Comparison of ENCODE assay signal across 27 cellular contexts in genomic region chr17:65712383-65713267, GRCh38.
A peak's percentile ranks its signal among the peaks of the same experiment; 100 is the strongest.
DNase-seq lines count a peak whose midpoint lies in the region; ATAC-seq, FAIRE-seq and TF ChIP-seq lines count a peak whose summit lies in the region.
"Had no signal": no experiment of that assay in that cellular context is flagged by ENCODE, and none has a peak within 500 bp of the region (broad histone marks: within the 10 kb centered on the region; RNA-seq: fewer than 3 reads in every experiment).

No MANE protein-coding gene starts in this region.

- TF ChIP-seq POLR2A in uterus (IDR thresholded peaks at IDR 0.05) = no peak

- intact Hi-C loops in uterus (cut with DNase I; ENCODE audit: low total_unique reads) = no loop called here

- no peak for ATAC-seq in stimulated activated effector memory CD8-positive, alpha-beta T cell treated with anti-CD3 and anti-CD28 coated beads, Interleukin-12 subunit alpha, Interleukin-12 subunit beta, amount 100 ng/mL, for 72 hours
- ATAC-seq: effector memory CD8-positive, alpha-beta T cell; Right ventricle myocardium inferior had no signal

- H3K4me3 Mint-ChIP-seq in brain = peak overlapping the region in 1 of 5 experiments; percentile 20
- H3K4me3 Mint-ChIP-seq in stimulated activated effector memory CD8-positive, alpha-beta T cell treated with anti-CD3 and anti-CD28 coated beads, Interleukin-12 subunit alpha, Interleukin-12 subunit beta, amount 100 ng/mL, for 72 hours = no peak overlapping the region
- H3K4me3 Mint-ChIP-seq: memory B cell had no signal

- H3K36me3 ChIP-seq in muscle layer of colon (ENCODE audit: insufficient read depth, low read length) (no peaks in the 10 kb centered on the region), uterus (no peaks in the 10 kb centered on the region)
- H3K36me3 ChIP-seq: ovary, right lobe of liver had no signal

- peak overlapping the region in 1 of 2 donors; percentile 21 for H3K4me3 ChIP-seq in muscle layer of colon (ENCODE audit: low read depth in 1 of 2, low read length in 2 of 2)
- H3K4me3 ChIP-seq in uterus = peak overlapping the region in 1 of 2 donors; percentile 7
- H3K4me3 ChIP-seq: ovary, right lobe of liver had no signal

- no peaks in the 10 kb centered on the region for H3K27me3 ChIP-seq in muscle layer of colon (ENCODE audit: control insufficient read depth in 1 of 2, insufficient read depth in 2 of 2, low read length in 2 of 2)
- no peaks in the 10 kb centered on the region for H3K27me3 ChIP-seq in uterus
- H3K27me3 ChIP-seq: ovary, right lobe of liver had no signal

- no peaks in the 10 kb centered on the region for H3K9me3 Mint-ChIP-seq in brain
- no peaks in the 10 kb centered on the region for H3K9me3 Mint-ChIP-seq in stimulated activated effector memory CD8-positive, alpha-beta T cell treated with anti-CD3 and anti-CD28 coated beads, Interleukin-12 subunit alpha, Interleukin-12 subunit beta, amount 100 ng/mL, for 72 hours
- H3K9me3 Mint-ChIP-seq: activated naive CD4-positive, alpha-beta T cell treated with anti-CD3 and anti-CD28 coated beads, Interleukin-2, amount 50 U/mL, for 24 hours; effector memory CD8-positive, alpha-beta T cell; memory B cell; naive thymus-derived CD8-positive, alpha-beta T cell had no signal

- H3K9ac ChIP-seq in muscle layer of colon (ENCODE audit: low read length) = no peak overlapping the region

- H3K4me1 ChIP-seq in muscle layer of colon (ENCODE audit: insufficient read depth, low read length) (peaks cover 17% of the 10 kb centered on the region), uterus (no peaks in the 10 kb centered on the region)
- H3K4me1 ChIP-seq: right lobe of liver had no signal

- peak overlapping the region in 3 of 5 experiments; percentile 6 to 32 (median 22) for H3K27ac Mint-ChIP-seq in brain
- H3K27ac Mint-ChIP-seq in stimulated activated effector memory CD8-positive, alpha-beta T cell treated with anti-CD3 and anti-CD28 coated beads, Interleukin-12 subunit alpha, Interleukin-12 subunit beta, amount 100 ng/mL, for 72 hours = no peak overlapping the region
- H3K27ac Mint-ChIP-seq: activated naive CD4-positive, alpha-beta T cell treated with anti-CD3 and anti-CD28 coated beads, Interleukin-2, amount 50 U/mL, for 24 hours; effector memory CD8-positive, alpha-beta T cell; memory B cell had no signal

- DNase-seq in activated naive CD4-positive, alpha-beta T cell treated with Interleukin-2 at 50 U/mL for 16 hours = peak; percentile 2
- no peak for DNase-seq in activated naive CD4-positive, alpha-beta T cell (lab: John Stamatoyannopoulos, UW)
- DNase-seq in uterus (peak in 1 of 2 donors; percentile 69), frontal cortex (ENCODE audit: low spot score in 2 of 2) (no peak), NCI-H510A treated with DMSO at 0.1 percent for 48 hours (lab: John Stamatoyannopoulos, UW) (no peak)
- DNase-seq in stimulated activated effector memory CD8-positive, alpha-beta T cell treated with anti-CD3 and anti-CD28 coated beads, Interleukin-12 subunit alpha, Interleukin-12 subunit beta, amount 100 ng/mL, for 72 hours (ENCODE audit: low spot score in 2 of 2) = no peak
- DNase-seq: 8988T; activated CD4-positive, CD25-positive, alpha-beta regulatory T cell treated with anti-CD3 and anti-CD28 coated beads, Interleukin-2, amount 50 U/mL, for 72 hours; activated T-cell treated with anti-CD3 and anti-CD28 coated beads, Interleukin-2, amount 50 U/mL, for 48 hours; AML-193; DMS53; effector memory CD8-positive, alpha-beta T cell; GDM1; Karpas-422; MV-4-11; naive thymus-derived CD8-positive, alpha-beta T cell; NCI-H1694; NCI-H2171 treated with DMSO at 0.1 percent for 48 hours; OCI-M1; ovary; right lobe of liver; SW 1271 had no signal

- no peak for FAIRE-seq in frontal cortex (lab: Jason Lieb, UNC)

- H3K9me3 ChIP-seq in muscle layer of colon (ENCODE audit: low read length) (no peaks in the 10 kb centered on the region), uterus (no peaks in the 10 kb centered on the region)
- H3K9me3 ChIP-seq: ovary, right lobe of liver had no signal

- H3K27me3 Mint-ChIP-seq in brain = no peaks in the 10 kb centered on the region
- H3K27me3 Mint-ChIP-seq: activated naive CD4-positive, alpha-beta T cell treated with anti-CD3 and anti-CD28 coated beads, Interleukin-2, amount 50 U/mL, for 24 hours had no signal

- TF ChIP-seq CTCF in brain (conservative IDR thresholded peaks at IDR 0.05) (no peak), uterus (IDR thresholded peaks at IDR 0.05) (no peak)

- peaks cover 13% of the 10 kb centered on the region for H3K36me3 Mint-ChIP-seq in brain
- H3K36me3 Mint-ChIP-seq in stimulated activated effector memory CD8-positive, alpha-beta T cell treated with anti-CD3 and anti-CD28 coated beads, Interleukin-12 subunit alpha, Interleukin-12 subunit beta, amount 100 ng/mL, for 72 hours = no peaks in the 10 kb centered on the region
- H3K36me3 Mint-ChIP-seq: activated naive CD4-positive, alpha-beta T cell treated with anti-CD3 and anti-CD28 coated beads, Interleukin-2, amount 50 U/mL, for 24 hours; memory B cell; naive thymus-derived CD8-positive, alpha-beta T cell had no signal

- peaks cover 13% of the 10 kb centered on the region for H3K4me1 Mint-ChIP-seq in brain
- H3K4me1 Mint-ChIP-seq in stimulated activated effector memory CD8-positive, alpha-beta T cell treated with anti-CD3 and anti-CD28 coated beads, Interleukin-12 subunit alpha, Interleukin-12 subunit beta, amount 100 ng/mL, for 72 hours = no peaks in the 10 kb centered on the region
- H3K4me1 Mint-ChIP-seq: memory B cell had no signal

- H3K27ac ChIP-seq in muscle layer of colon (ENCODE audit: low read depth, low read length) (peak overlapping the region; percentile 40), uterus (peak overlapping the region; percentile 78 to 82)
- H3K27ac ChIP-seq: ovary, right lobe of liver had no signal
